1 cellular context compared by ENCODE assay signal in the genomic region with DNA sequence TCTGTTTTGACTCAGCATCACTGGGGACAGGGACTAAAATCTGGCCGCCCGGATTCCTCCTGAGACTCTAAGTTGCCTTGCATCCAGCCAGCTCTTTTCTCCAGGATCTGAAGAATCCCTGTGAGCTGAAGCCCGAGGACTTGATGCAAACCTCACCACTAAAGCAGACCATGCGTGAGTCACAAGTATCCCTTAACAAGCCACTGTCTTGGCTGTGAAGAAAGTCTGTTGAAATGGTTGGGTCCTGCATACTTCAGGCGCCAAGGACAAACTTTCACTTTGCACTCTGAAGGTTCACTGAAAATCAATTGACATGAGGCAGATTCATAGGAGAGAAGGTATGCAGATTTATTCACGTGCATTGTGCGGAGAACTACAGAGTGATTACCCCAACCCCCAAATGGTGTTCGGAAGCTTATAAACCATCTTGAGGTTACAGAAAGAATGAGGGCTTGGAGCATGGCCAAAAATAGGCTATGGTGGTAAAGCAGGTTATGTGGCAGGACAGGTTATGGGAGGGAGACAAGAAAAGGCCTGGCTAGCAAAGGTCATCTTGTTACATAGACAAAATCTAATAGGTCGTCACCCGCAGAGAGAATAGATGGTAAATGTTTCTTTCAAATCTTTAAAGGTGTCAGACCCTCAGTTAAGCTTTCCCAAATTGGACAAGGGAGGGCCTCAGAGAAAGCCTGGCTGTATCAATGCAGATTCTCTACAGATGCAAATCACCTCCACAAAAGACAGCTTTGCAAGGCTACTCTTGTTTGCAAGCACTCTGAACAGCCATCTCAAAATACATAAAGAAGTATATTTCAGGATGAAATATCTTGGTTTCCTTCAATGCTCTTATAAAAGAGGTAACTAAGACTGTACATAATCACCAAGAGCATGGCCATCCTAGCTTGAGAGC.
TF ChIP-seq lines count a peak whose summit lies in the region.

No MANE protein-coding gene starts in this region.

TF ChIP-seq in SK-N-SH treated with all-trans-retinoic acid at 6 μM for 48 hours, 23 proteins besides CTCF, POLR2A, EP300 and RAD21 (continued from another document):
- no peak for TF ChIP-seq CREB5 (CRISPR knock-in tag; IDR thresholded peaks at IDR 0.05; ENCODE audit: low read depth)
